In genomic region chr2:60551241-60552095, GRCh38 we compare ENCODE assay signal across 1 cellular context.
TF ChIP-seq lines count a peak whose summit lies in the region.

No MANE protein-coding gene starts in this region.

TF ChIP-seq in IMR-90, 13 proteins besides CTCF, POLR2A, EP300 and RAD21 (continued from another document):
- TF ChIP-seq FOS (IDR thresholded peaks at IDR 0.05; ENCODE audit: low read depth, low read length), result no peak
- TF ChIP-seq CEBPB (IDR thresholded peaks at IDR 0.05; ENCODE audit: low read depth, low read length), result no peak
- no peak for TF ChIP-seq MXI1 (IDR thresholded peaks at IDR 0.05; ENCODE audit: borderline replicate concordance, low read depth, low read length)
